Comparison of ENCODE assay signal across 13 cellular contexts in the genomic region with DNA sequence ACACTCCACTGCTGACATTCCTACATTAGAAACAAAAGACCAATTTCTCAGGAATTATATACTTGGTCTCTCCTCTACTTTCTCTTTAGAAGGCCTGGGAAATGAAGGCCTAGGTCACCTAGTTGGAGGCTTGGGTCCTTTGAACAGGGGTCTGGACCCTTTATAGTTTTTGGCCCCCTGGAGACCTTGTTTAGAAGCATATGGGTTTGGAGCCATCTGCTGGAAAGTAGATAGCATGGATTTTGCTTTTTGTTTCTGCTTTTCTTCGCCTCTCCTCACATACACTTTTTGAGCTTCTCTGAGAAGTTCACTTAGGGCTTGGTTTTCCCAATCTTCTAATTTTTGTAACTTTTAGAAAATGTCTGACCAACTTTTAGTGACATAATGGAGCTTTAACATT.
DNase-seq lines count a peak whose midpoint lies in the region; ATAC-seq, FAIRE-seq and TF ChIP-seq lines count a peak whose summit lies in the region.
"Had no signal": no experiment of that assay in that cellular context is flagged by ENCODE, and none has a peak within 500 bp of the region (broad histone marks: within the 10 kb centered on the region; RNA-seq: fewer than 3 reads in every experiment).

No MANE protein-coding gene starts in this region.

- H3K9ac ChIP-seq in adipocyte (ENCODE audit: low read length) (no peak overlapping the region), kidney (ENCODE audit: low read length in 2 of 2) (no peak overlapping the region)

- H3K27me3 Mint-ChIP-seq in CD4-positive, alpha-beta T cell = peaks cover 5% of the 10 kb centered on the region
- H3K27me3 Mint-ChIP-seq: memory B cell had no signal

- TF ChIP-seq CTCF in left ventricle myocardium inferior (IDR thresholded peaks at IDR 0.05; ENCODE audit: borderline replicate concordance) = peak; percentile 48
- peak; percentile 45 for TF ChIP-seq CTCF in kidney (IDR thresholded peaks at IDR 0.05; ENCODE audit: borderline replicate concordance, extremely low read depth, insufficient read depth)
- no peak for TF ChIP-seq CTCF in CD4-positive, alpha-beta T cell (IDR thresholded peaks at IDR 0.05)
- TF ChIP-seq CTCF in GM10266 (IDR thresholded peaks at IDR 0.05; ENCODE audit: control insufficient read depth, insufficient read depth, low read depth, missing control alignments) = no peak

- DNase-seq in left ventricle myocardium inferior = no peak
- no peak for DNase-seq in right cardiac atrium
- peak; percentile 62 for DNase-seq in adipocyte (ENCODE audit: low read depth)
- no peak for DNase-seq in kidney
- DNase-seq in sciatic nerve (ENCODE audit: low spot score) = no peak
- no peak for DNase-seq in CD4-positive, alpha-beta T cell
- DNase-seq in GM10266 (ENCODE audit: extremely low spot score) = no peak
- DNase-seq: CD4-positive, CD25-positive, alpha-beta regulatory T cell; NCI-H526 treated with DMSO at 0.1 percent for 48 hours; stimulated activated CD4-positive, alpha-beta T cell treated with anti-CD3 and anti-CD28 coated beads, Interleukin-4, amount 100 ng/mL, for 24 hours had no signal

- CTCF ChIA-PET in CD4-positive, alpha-beta T cell (lab: Charles Lee) = no interaction called here

- H3K36me3 ChIP-seq in left ventricle myocardium inferior = no peaks in the 10 kb centered on the region
- H3K36me3 ChIP-seq in adipocyte (ENCODE audit: control insufficient read depth, insufficient read depth, low read length, severe bottlenecking) = no peaks in the 10 kb centered on the region
- H3K36me3 ChIP-seq in kidney (ENCODE audit: control insufficient read depth in 1 of 2, insufficient read depth in 2 of 2, low read length in 2 of 2) = no peaks in the 10 kb centered on the region

- H3K9me3 ChIP-seq in left ventricle myocardium inferior (replicated peaks) = peaks cover 57% of the 10 kb centered on the region
- peaks cover 5% of the 10 kb centered on the region for H3K9me3 ChIP-seq in right cardiac atrium (ENCODE audit: control insufficient read depth, low read length)
- peaks cover 42% of the 10 kb centered on the region for H3K9me3 ChIP-seq in adipocyte (ENCODE audit: control insufficient read depth, low read length)
- peaks cover 9 to 28% of the 10 kb centered on the region in 2 donors for H3K9me3 ChIP-seq in kidney (ENCODE audit: control insufficient read depth in 1 of 2, low read length in 2 of 2)
- H3K9me3 ChIP-seq in CD4-positive, alpha-beta T cell (ENCODE audit: control insufficient read depth, low read length) = peaks cover 46% of the 10 kb centered on the region

- H3K36me3 Mint-ChIP-seq in CD4-positive, alpha-beta T cell (ENCODE audit: low read depth) = no peaks in the 10 kb centered on the region
- H3K36me3 Mint-ChIP-seq: CD4-positive, CD25-positive, alpha-beta regulatory T cell; memory B cell had no signal

- H3K4me3 Mint-ChIP-seq in CD4-positive, alpha-beta T cell = no peak overlapping the region
- H3K4me3 Mint-ChIP-seq: CD4-positive, CD25-positive, alpha-beta regulatory T cell; memory B cell had no signal

- POLR2A ChIA-PET in CD4-positive, alpha-beta T cell (lab: Charles Lee) = no interaction called here

- H3K4me3 ChIP-seq in left ventricle myocardium inferior = no peak overlapping the region
- no peak overlapping the region for H3K4me3 ChIP-seq in right cardiac atrium (ENCODE audit: low read length)
- no peak overlapping the region for H3K4me3 ChIP-seq in adipocyte (ENCODE audit: low read length)
- no peak overlapping the region for H3K4me3 ChIP-seq in kidney (ENCODE audit: low read length in 2 of 2)

- H3K27ac ChIP-seq in left ventricle myocardium inferior (replicated peaks) (no peak overlapping the region), right cardiac atrium (ENCODE audit: low read length) (no peak overlapping the region), kidney (ENCODE audit: low read depth in 2 of 2, low read length in 2 of 2) (no peak overlapping the region)
- no peak overlapping the region for H3K27ac ChIP-seq in CD4-positive, alpha-beta T cell (ENCODE audit: low read depth, low read length)

- no peaks in the 10 kb centered on the region for H3K4me1 Mint-ChIP-seq in CD4-positive, alpha-beta T cell (ENCODE audit: low read depth)
- H3K4me1 Mint-ChIP-seq: memory B cell had no signal

- WGBS in right cardiac atrium = 82% methylated on average over 1 of the region's 1 CpG

- intact Hi-C loops in left ventricle myocardium inferior (cut with micrococcal nuclease) (no loop called here), right cardiac atrium (cut with DNase I) (loop anchor here (5.0 to 10.0 kb wide), 3 partner anchors 354 to 359 kb away; no protein-coding TSS in a partner anchor), kidney (cut with DNase I) (no loop called here), sciatic nerve (cut with DNase I) (no loop called here)
- intact Hi-C loops in CD4-positive, alpha-beta T cell (cut with DNase I, micrococcal nuclease) = loop anchor here in 1 of 2 experiments (10.0 kb wide), 1 partner anchor 367 kb away; no protein-coding TSS in a partner anchor

- H3K9me3 Mint-ChIP-seq in CD4-positive, alpha-beta T cell = peaks cover 19% of the 10 kb centered on the region

- H3K4me1 ChIP-seq in left ventricle myocardium inferior (no peaks in the 10 kb centered on the region), right cardiac atrium (ENCODE audit: control insufficient read depth, insufficient read depth, low read length) (no peaks in the 10 kb centered on the region), adipocyte (ENCODE audit: control insufficient read depth, insufficient read depth, low read length) (no peaks in the 10 kb centered on the region), kidney (ENCODE audit: control insufficient read depth in 1 of 2, insufficient read depth in 1 of 2, low read depth in 1 of 2, low read length in 2 of 2) (no peaks in the 10 kb centered on the region)

- no peak for FAIRE-seq in kidney (lab: Jason Lieb, UNC)
- FAIRE-seq: HTR-8/SVneo had no signal

- H3K27me3 ChIP-seq in left ventricle myocardium inferior (ENCODE audit: low read depth) = no peaks in the 10 kb centered on the region
- H3K27me3 ChIP-seq in right cardiac atrium (ENCODE audit: control insufficient read depth, insufficient read depth) = no peaks in the 10 kb centered on the region
- no peaks in the 10 kb centered on the region for H3K27me3 ChIP-seq in adipocyte (replicated peaks; ENCODE audit: control insufficient read depth, insufficient read depth, low read length)
- H3K27me3 ChIP-seq in CD4-positive, alpha-beta T cell (ENCODE audit: control insufficient read depth, insufficient read depth, low read length) = no peaks in the 10 kb centered on the region

- ATAC-seq in right cardiac atrium = no peak
- ATAC-seq in sciatic nerve = no peak
- ATAC-seq in HG03039 (IDR thresholded peaks at IDR 0.05; ENCODE audit: unreplicated experiment) = no peak
- ATAC-seq in CD4-positive, alpha-beta T cell (ENCODE audit: poor library complexity) = no peak

- H3K27ac Mint-ChIP-seq in CD4-positive, alpha-beta T cell = no peak overlapping the region
- H3K27ac Mint-ChIP-seq: CD4-positive, CD25-positive, alpha-beta regulatory T cell; memory B cell had no signal

Comparison
In these comparisons a context has a peak if more than half of its experiments do, and no peak if none do; other contexts are left out.
1. intact Hi-C loops: an anchor here in right cardiac atrium (5.0 to 10.0 kb wide); none called in left ventricle myocardium inferior, kidney and sciatic nerve.
2. CTCF ChIP-seq: peak in left ventricle myocardium inferior (single experiment) and kidney (single experiment); none in CD4-positive, alpha-beta T cell (single experiment) and GM10266 (single experiment).